Comparison of ENCODE assay signal across 10 cellular contexts in the genomic region with DNA sequence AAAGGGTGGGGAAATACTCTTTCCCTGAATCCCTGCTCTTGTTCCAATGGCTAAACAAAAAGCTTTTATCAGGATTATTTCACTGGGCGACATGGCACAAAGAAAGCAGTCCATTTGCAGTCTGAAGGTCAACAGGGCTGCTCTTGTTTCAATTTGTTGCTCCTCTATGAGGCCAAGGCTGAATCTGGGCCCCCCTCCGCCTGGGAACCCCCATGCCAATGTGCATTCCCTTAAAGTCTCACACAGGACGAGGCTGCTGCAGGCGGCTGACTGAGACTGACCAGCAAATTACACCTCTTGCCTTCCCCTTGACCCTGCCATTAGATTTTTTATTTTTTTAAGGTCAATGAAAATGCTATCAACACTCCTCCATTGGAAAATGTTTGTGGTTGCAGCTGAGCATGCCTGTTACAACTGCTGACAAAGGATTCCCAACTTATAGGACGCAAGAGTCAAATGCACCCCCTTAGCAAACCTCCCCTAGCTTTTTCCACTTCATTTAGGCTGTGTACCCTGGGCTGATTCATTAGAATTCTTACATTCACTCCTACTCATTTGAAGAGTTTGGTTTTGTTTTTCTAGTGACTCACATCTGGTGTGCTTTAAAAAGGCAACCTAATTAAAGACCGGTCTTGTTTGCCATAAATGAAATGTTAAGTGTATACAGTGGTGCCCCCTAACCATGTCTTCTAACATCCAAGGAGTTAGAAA.
DNase-seq lines count a peak whose midpoint lies in the region; ATAC-seq and TF ChIP-seq lines count a peak whose summit lies in the region.
"Had no signal": no experiment of that assay in that cellular context is flagged by ENCODE, and none has a peak within 500 bp of the region (broad histone marks: within the 10 kb centered on the region; RNA-seq: fewer than 3 reads in every experiment).

No MANE protein-coding gene starts in this region.

- H3K36me3 Mint-ChIP-seq in nephron (ENCODE audit: low read depth), result no peaks in the 10 kb centered on the region

- H3K27me3 Mint-ChIP-seq in nephron (ENCODE audit: low read depth), result no peaks in the 10 kb centered on the region

- no peak overlapping the region for H3K9ac ChIP-seq in mammary epithelial cell (ENCODE audit: insufficient read depth, low read length)

- peaks cover 48% of the 10 kb centered on the region for H3K4me1 Mint-ChIP-seq in nephron

- intact Hi-C loops in mammary epithelial cell (cut with micrococcal nuclease), result no loop called here
- intact Hi-C loops in lower leg skin (cut with DNase I; ENCODE audit: low total_unique reads), result no loop called here
- intact Hi-C loops in cardiac septum (cut with DNase I), result no loop called here

- peak overlapping the region in 2 of 3 experiments; percentile 16 to 21 for H3K4me3 Mint-ChIP-seq in nephron

- H3K9me3 Mint-ChIP-seq in nephron, result no peaks in the 10 kb centered on the region

- peaks cover 18% of the 10 kb centered on the region for H3K4me1 ChIP-seq in mammary epithelial cell (ENCODE audit: insufficient read depth, low read length)

- TF ChIP-seq POLR2A in lower leg skin (IDR thresholded peaks at IDR 0.05), result no peak

- H3K4me2 ChIP-seq in mammary epithelial cell (ENCODE audit: insufficient read depth, low read depth, low read length), result peak overlapping the region; percentile 44

- dilution Hi-C loops in mammary epithelial cell (cut with HindIII; ENCODE audit: low sequenced_read_pairs), result loop anchor here (5.0 to 10.0 kb wide), 2 partner anchors 48 to 65 kb away; no protein-coding TSS in a partner anchor

- H3K27ac ChIP-seq in mammary epithelial cell (ENCODE audit: insufficient read depth, low read depth, low read length), result no peak overlapping the region
- H3K27ac ChIP-seq: tibial artery had no signal

- no peaks in the 10 kb centered on the region for H3K79me2 ChIP-seq in mammary epithelial cell (ENCODE audit: insufficient read depth, low read length)

- no TSS peak for BruUV-seq in mammary epithelial cell (replicated peaks; lab: Mats Ljungman, UMichigan)

- WGBS in mammary epithelial cell (ENCODE audit: low coverage, missing lambda C conversion rate), result 56% methylated on average over 6 of the region's 6 CpGs
- WGBS in lower leg skin, 2 donors, result 75 to 81% methylated on average over 6 of the region's 6 CpGs

- CTCF ChIA-PET in mammary epithelial cell (lab: Charles Lee; ENCODE audit: low non-redundant PET), result no interaction called here

- H3K27ac Mint-ChIP-seq in nephron, result peak overlapping the region; percentile 69 to 96 (median 95)

- TF ChIP-seq CTCF in mammary epithelial cell (conservative IDR thresholded peaks at IDR 0.05 in 1 of 2, IDR thresholded peaks at IDR 0.05 in 1 of 2; ENCODE audit: extremely low read depth in 1 of 2, insufficient read depth in 1 of 2, low read depth in 1 of 2, low read length in 2 of 2) (no peak), nephron (IDR thresholded peaks at IDR 0.05; ENCODE audit: unreplicated experiment in 3 of 3) (no peak), lower leg skin (IDR thresholded peaks at IDR 0.05) (no peak)

- ATAC-seq in HG02885 (IDR thresholded peaks at IDR 0.05; ENCODE audit: poor library complexity, unreplicated experiment), result peak; percentile 67

- no peaks in the 10 kb centered on the region for H3K36me3 ChIP-seq in mammary epithelial cell (ENCODE audit: insufficient read depth, low read length)
- H3K36me3 ChIP-seq: tibial artery had no signal

- no peak overlapping the region for H2AFZ ChIP-seq in mammary epithelial cell (ENCODE audit: low read depth, low read length)

- in situ Hi-C loops in mammary epithelial cell (cut with MboI; ENCODE audit: low sequenced_read_pairs in 2 of 2), result no loop called here

- no peaks in the 10 kb centered on the region for H3K9me3 ChIP-seq in mammary epithelial cell (replicated peaks; ENCODE audit: insufficient read depth, low read length)
- H3K9me3 ChIP-seq: tibial artery had no signal

- H3K27me3 ChIP-seq in mammary epithelial cell (ENCODE audit: insufficient read depth, low read length), result no peaks in the 10 kb centered on the region
- H3K27me3 ChIP-seq: tibial artery had no signal

- DNase-seq in Daoy (ENCODE audit: low read depth) (peak; percentile 61), mammary epithelial cell (peak; percentile 79), NCI-H748 (lab: John Stamatoyannopoulos, UW; ENCODE audit: unreplicated experiment) (no peak), lower leg skin (ENCODE audit: low spot score in 2 of 2) (no peak), NCI-H446 (lab: John Stamatoyannopoulos, UW) (no peak), cardiac septum (ENCODE audit: low spot score) (no peak)
- DNase-seq: NCI-H1105 treated with DMSO at 0.1 percent for 48 hours, tibial artery had no signal

- H4K20me1 ChIP-seq in mammary epithelial cell (ENCODE audit: insufficient read depth, low read length), result no peaks in the 10 kb centered on the region

- H3K4me3 ChIP-seq in mammary epithelial cell (replicated peaks in 1 of 3; ENCODE audit: insufficient read depth in 1 of 3, low read depth in 2 of 3, low read length in 3 of 3) (no peak overlapping the region), lower leg skin (ENCODE audit: low read depth, poor library complexity, severe bottlenecking) (no peak overlapping the region)
- H3K4me3 ChIP-seq: tibial artery had no signal

Comparison
In these comparisons a context has a peak if more than half of its experiments do, and no peak if none do; other contexts are left out.
1. DNase-seq: peak in Daoy (single experiment) and mammary epithelial cell (single experiment); none in NCI-H748 (single experiment), lower leg skin (0 of 2), NCI-H446 (0 of 2) and cardiac septum (single experiment).